In genomic region chr10:69901623-69902505, GRCh38 we compare ENCODE assay signal across 8 cellular contexts.
DNase-seq lines count a peak whose midpoint lies in the region; ATAC-seq and TF ChIP-seq lines count a peak whose summit lies in the region.

No MANE protein-coding gene starts in this region.

- H3K23ac ChIP-seq in mesenchymal stem cell (ENCODE audit: low read length in 2 of 2), result no peak overlapping the region

- no peak overlapping the region for H2BK5ac ChIP-seq in mesenchymal stem cell (ENCODE audit: low read depth, low read length, poor library complexity, severe bottlenecking)

- H4K91ac ChIP-seq in mesenchymal stem cell (ENCODE audit: low read length), result peak overlapping the region; percentile 25

- no peaks in the 10 kb centered on the region for H3K9me3 ChIP-seq in NT2/D1 (ENCODE audit: insufficient read depth, low read length)
- no peaks in the 10 kb centered on the region for H3K9me3 ChIP-seq in mesenchymal stem cell (ENCODE audit: control insufficient read depth, low read length)

- no peak overlapping the region for H3K4ac ChIP-seq in mesenchymal stem cell (ENCODE audit: low read depth in 1 of 2, low read length in 2 of 2)

- ATAC-seq in HG02870 (IDR thresholded peaks at IDR 0.05; ENCODE audit: unreplicated experiment) (no peak), GM21528 (IDR thresholded peaks at IDR 0.05; ENCODE audit: low FRiP score, unreplicated experiment) (no peak), GM18868 (IDR thresholded peaks at IDR 0.05; ENCODE audit: unreplicated experiment) (no peak)

- H2AK5ac ChIP-seq in mesenchymal stem cell (ENCODE audit: low read length, severe bottlenecking), result no peak overlapping the region

- H3K36me3 ChIP-seq in NT2/D1 (ENCODE audit: insufficient read depth, insufficient read length, low read length) (no peaks in the 10 kb centered on the region), mesenchymal stem cell (ENCODE audit: control insufficient read depth in 1 of 2, insufficient read depth in 2 of 2, low read depth in 1 of 2, low read length in 2 of 2) (peaks cover 32 to 33% of the 10 kb centered on the region in 2 experiments)

- no peak overlapping the region for H3K14ac ChIP-seq in mesenchymal stem cell (ENCODE audit: low read length in 2 of 2)

- no peaks in the 10 kb centered on the region for H3K79me1 ChIP-seq in mesenchymal stem cell (replicated peaks; ENCODE audit: low read length, poor library complexity, severe bottlenecking)

- H2BK15ac ChIP-seq in mesenchymal stem cell (ENCODE audit: low read depth, poor library complexity, severe bottlenecking), result peak overlapping the region; percentile 63

- H3K27ac ChIP-seq in mesenchymal stem cell (ENCODE audit: low read length, poor library complexity, severe bottlenecking), result no peak overlapping the region

- no peak overlapping the region for H2BK120ac ChIP-seq in mesenchymal stem cell (ENCODE audit: low read depth, low read length)

- peak overlapping the region; percentile 1 to 24 for H3K18ac ChIP-seq in mesenchymal stem cell (ENCODE audit: low read depth in 1 of 2, low read length in 2 of 2)

- no peak overlapping the region for H2AFZ ChIP-seq in mesenchymal stem cell (ENCODE audit: low read depth, low read length)

- no peaks in the 10 kb centered on the region for H3K27me3 ChIP-seq in NT2/D1 (ENCODE audit: insufficient read depth, insufficient read length)
- no peaks in the 10 kb centered on the region for H3K27me3 ChIP-seq in mesenchymal stem cell (ENCODE audit: control insufficient read depth in 1 of 2, insufficient read depth in 1 of 2, low read length in 2 of 2)

- H3K9ac ChIP-seq in NT2/D1 (ENCODE audit: insufficient read length, low read depth), result peak overlapping the region; percentile 3
- H3K9ac ChIP-seq in mesenchymal stem cell (ENCODE audit: low read length), result peak overlapping the region; percentile 55

- H3K4me1 ChIP-seq in NT2/D1 (ENCODE audit: insufficient read depth, insufficient read length) (peaks cover 27% of the 10 kb centered on the region), mesenchymal stem cell (ENCODE audit: control insufficient read depth, insufficient read depth, low read depth, low read length) (peaks cover 9% of the 10 kb centered on the region)

- H3K4me3 ChIP-seq in GM12865 (ENCODE audit: low read depth, low read length), result no peak overlapping the region
- H3K4me3 ChIP-seq in NT2/D1 (ENCODE audit: insufficient read length, low read depth), result no peak overlapping the region
- no peak overlapping the region for H3K4me3 ChIP-seq in mesenchymal stem cell (ENCODE audit: insufficient read depth in 1 of 2, low read depth in 1 of 2, low read length in 2 of 2)

- no peak overlapping the region for H2BK12ac ChIP-seq in mesenchymal stem cell (ENCODE audit: low read length in 2 of 2)

- DNase-seq in AG09319 (ENCODE audit: extremely low read depth, low read depth) (peak; percentile 20), GM12865 (ENCODE audit: low read depth) (peak; percentile 30), NT2/D1 (ENCODE audit: low read depth, low spot score) (peak; percentile 51), dermis blood vessel endothelial cell (peak; percentile 79), mesenchymal stem cell (peak; percentile 62)

- WGBS in mesenchymal stem cell, result 63% methylated on average over 9 of the region's 10 CpGs

- no peak overlapping the region for H3K4me2 ChIP-seq in mesenchymal stem cell (ENCODE audit: low read length, poor library complexity, severe bottlenecking)

- H4K8ac ChIP-seq in mesenchymal stem cell (ENCODE audit: low read length), result peak overlapping the region; percentile 19

- TF ChIP-seq CTCF in AG09319 (IDR thresholded peaks at IDR 0.05; ENCODE audit: low read depth, low read length), result peak; percentile 71
- TF ChIP-seq CTCF in GM12865 (IDR thresholded peaks at IDR 0.05; ENCODE audit: insufficient read depth, low read depth, low read length, missing control alignments), result peak; percentile 48

Comparison
In these comparisons a context has a peak if more than half of its experiments do, and no peak if none do; other contexts are left out.
1. DNase-seq: peak in every context shown above with its lines; median percentile 79 in dermis blood vessel endothelial cell; 62 in mesenchymal stem cell; 51 in NT2/D1; 30 in GM12865; 20 in AG09319.